Comparison of ENCODE assay signal across 16 cellular contexts in genomic region chr2:9800639-9800974, GRCh38. TPM values are rescaled to one million over a fixed set of nuclear protein-coding genes. Genes with fewer than 3 reads are reported as not detected.
A peak's percentile ranks its signal among the peaks of the same experiment; 100 is the strongest.
DNase-seq lines count a peak whose midpoint lies in the region; ATAC-seq and TF ChIP-seq lines count a peak whose summit lies in the region.
"Had no signal": no experiment of that assay in that cellular context is flagged by ENCODE, and none has a peak within 500 bp of the region (broad histone marks: within the 10 kb centered on the region; RNA-seq: fewer than 3 reads in every experiment).

No MANE protein-coding gene starts in this region.

- peaks cover 42% of the 10 kb centered on the region for H3K4me1 Mint-ChIP-seq in stimulated activated effector memory CD8-positive, alpha-beta T cell treated with anti-CD3 and anti-CD28 coated beads, Interleukin-12 subunit alpha, Interleukin-12 subunit beta, amount 100 ng/mL, for 72 hours
- peaks cover 13 to 17% of the 10 kb centered on the region in 2 donors for H3K4me1 Mint-ChIP-seq in stimulated activated naive B cell treated with anti-CD40 and anti-IgM and Interleukin-4, amounts not matched to agents 10 μg/mL and 1 μg/mL and 100 μg/mL, for 72 hours

- peaks cover 6% of the 10 kb centered on the region for H3K36me3 Mint-ChIP-seq in stimulated activated effector memory CD8-positive, alpha-beta T cell treated with anti-CD3 and anti-CD28 coated beads, Interleukin-12 subunit alpha, Interleukin-12 subunit beta, amount 100 ng/mL, for 72 hours
- no peaks in the 10 kb centered on the region for H3K36me3 Mint-ChIP-seq in stimulated activated naive B cell treated with anti-CD40 and anti-IgM and Interleukin-4, amounts not matched to agents 10 μg/mL and 1 μg/mL and 100 μg/mL, for 72 hours
- H3K36me3 Mint-ChIP-seq: naive B cell, WTC11 had no signal

- peak overlapping the region; percentile 74 for H3K9ac ChIP-seq in adipocyte (ENCODE audit: low read length)

- POLR2A ChIA-PET in GM10248 (lab: Yijun Ruan, JAX), result no interaction called here

- H3K4me1 ChIP-seq in adipocyte (ENCODE audit: control insufficient read depth, insufficient read depth, low read length) (peaks cover 53% of the 10 kb centered on the region), left ventricle myocardium inferior (peaks cover 35% of the 10 kb centered on the region)

- CTCF ChIA-PET in GM10248 (lab: Yijun Ruan, JAX), result interaction anchor here (0.7 to 9.9 kb wide), 27 partner anchors 11 to 1065 kb away, joined by 3 to 126 read pairs (median 5); partner anchors contain the start of gene TAF1B

- no peaks in the 10 kb centered on the region for H3K9me3 Mint-ChIP-seq in stimulated activated effector memory CD8-positive, alpha-beta T cell treated with anti-CD3 and anti-CD28 coated beads, Interleukin-12 subunit alpha, Interleukin-12 subunit beta, amount 100 ng/mL, for 72 hours
- H3K9me3 Mint-ChIP-seq in stimulated activated naive B cell treated with anti-CD40 and anti-IgM and Interleukin-4, amounts not matched to agents 10 μg/mL and 1 μg/mL and 100 μg/mL, for 72 hours, result no peaks in the 10 kb centered on the region
- H3K9me3 Mint-ChIP-seq: stimulated activated naive CD8-positive, alpha-beta T cell treated with anti-CD3 and anti-CD28 coated beads, Interleukin-15, Interleukin-2, amounts not matched to agents 100 ng/mL and 50 ng/mL, for 24 hours; WTC11 had no signal

- peak overlapping the region; percentile 70 for H3K4me3 Mint-ChIP-seq in stimulated activated effector memory CD8-positive, alpha-beta T cell treated with anti-CD3 and anti-CD28 coated beads, Interleukin-12 subunit alpha, Interleukin-12 subunit beta, amount 100 ng/mL, for 72 hours
- H3K4me3 Mint-ChIP-seq in stimulated activated naive B cell treated with anti-CD40 and anti-IgM and Interleukin-4, amounts not matched to agents 10 μg/mL and 1 μg/mL and 100 μg/mL, for 72 hours, result no peak overlapping the region
- H3K4me3 Mint-ChIP-seq: stimulated activated naive CD8-positive, alpha-beta T cell treated with anti-CD3 and anti-CD28 coated beads, Interleukin-15, Interleukin-2, amounts not matched to agents 100 ng/mL and 50 ng/mL, for 24 hours; WTC11 had no signal

- peaks cover 5 to 24% of the 10 kb centered on the region in 2 donors for H3K27me3 Mint-ChIP-seq in stimulated activated naive B cell treated with anti-CD40 and anti-IgM and Interleukin-4, amounts not matched to agents 10 μg/mL and 1 μg/mL and 100 μg/mL, for 72 hours

- no peak for ATAC-seq in stimulated activated effector memory CD8-positive, alpha-beta T cell treated with anti-CD3 and anti-CD28 coated beads, Interleukin-12 subunit alpha, Interleukin-12 subunit beta, amount 100 ng/mL, for 72 hours
- ATAC-seq in stimulated activated naive B cell treated with anti-CD40 and anti-IgM and Interleukin-4, amounts not matched to agents 10 μg/mL and 1 μg/mL and 100 μg/mL, for 72 hours (replicated peaks), result no peak
- ATAC-seq in HG03342 (IDR thresholded peaks at IDR 0.05; ENCODE audit: unreplicated experiment), result no peak
- ATAC-seq: WTC11 had no signal

- DNase-seq in H7 (peak; percentile 53), adipocyte (ENCODE audit: low read depth) (no peak), left ventricle myocardium inferior (no peak), DMS53 treated with DMSO at 0.1 percent for 48 hours (lab: John Stamatoyannopoulos, UW; ENCODE audit: unreplicated experiment) (no peak), GM10248 (ENCODE audit: extremely low spot score) (no peak)
- DNase-seq in stimulated activated effector memory CD8-positive, alpha-beta T cell treated with anti-CD3 and anti-CD28 coated beads, Interleukin-12 subunit alpha, Interleukin-12 subunit beta, amount 100 ng/mL, for 72 hours (ENCODE audit: low spot score in 2 of 2), result no peak
- DNase-seq in stimulated activated naive B cell treated with anti-CD40 and anti-IgM and Interleukin-4, amounts not matched to agents 10 μg/mL and 1 μg/mL and 100 μg/mL, for 72 hours, result no peak
- DNase-seq: activated CD8-positive, alpha-beta memory T cell treated with anti-CD3 and anti-CD28 coated beads, Interleukin-2, amount 50 U/mL, for 48 hours; COR-L47; GOT3; naive B cell; retina had no signal

- H3K27ac ChIP-seq in left ventricle myocardium inferior (replicated peaks), result peak overlapping the region; percentile 47

- TF ChIP-seq CTCF in left ventricle myocardium inferior (IDR thresholded peaks at IDR 0.05; ENCODE audit: borderline replicate concordance) (no peak), GM10248 (IDR thresholded peaks at IDR 0.05; ENCODE audit: control extremely low read depth, extremely low read depth, low read depth, missing control alignments) (no peak)

- H3K27ac Mint-ChIP-seq in stimulated activated effector memory CD8-positive, alpha-beta T cell treated with anti-CD3 and anti-CD28 coated beads, Interleukin-12 subunit alpha, Interleukin-12 subunit beta, amount 100 ng/mL, for 72 hours, result peak overlapping the region; percentile 89
- no peak overlapping the region for H3K27ac Mint-ChIP-seq in stimulated activated naive B cell treated with anti-CD40 and anti-IgM and Interleukin-4, amounts not matched to agents 10 μg/mL and 1 μg/mL and 100 μg/mL, for 72 hours
- H3K27ac Mint-ChIP-seq: stimulated activated naive CD8-positive, alpha-beta T cell treated with anti-CD3 and anti-CD28 coated beads, Interleukin-15, Interleukin-2, amounts not matched to agents 100 ng/mL and 50 ng/mL, for 24 hours; WTC11 had no signal

- H3K36me3 ChIP-seq in H7 (replicated peaks; ENCODE audit: control insufficient read depth, insufficient read depth, low read length), result no peaks in the 10 kb centered on the region
- H3K36me3 ChIP-seq in adipocyte (ENCODE audit: control insufficient read depth, insufficient read depth, low read length, severe bottlenecking), result no peaks in the 10 kb centered on the region
- H3K36me3 ChIP-seq in left ventricle myocardium inferior, result no peaks in the 10 kb centered on the region

- no peaks in the 10 kb centered on the region for H3K9me3 ChIP-seq in adipocyte (ENCODE audit: control insufficient read depth, low read length)
- no peaks in the 10 kb centered on the region for H3K9me3 ChIP-seq in left ventricle myocardium inferior (replicated peaks)

- H3K4me3 ChIP-seq in H7 (ENCODE audit: insufficient read depth, low read depth, low read length) (no peak overlapping the region), adipocyte (ENCODE audit: low read length) (peak overlapping the region; percentile 52), left ventricle myocardium inferior (no peak overlapping the region)
- H3K4me3 ChIP-seq: coronary artery had no signal

- H3K27me3 ChIP-seq in H7 (ENCODE audit: control insufficient read depth, insufficient read depth, low read length) (no peaks in the 10 kb centered on the region; the same call in 1 of the 2 replicates), adipocyte (replicated peaks; ENCODE audit: control insufficient read depth, insufficient read depth, low read length) (no peaks in the 10 kb centered on the region), left ventricle myocardium inferior (ENCODE audit: low read depth) (no peaks in the 10 kb centered on the region)

- intact Hi-C loops in left ventricle myocardium inferior (cut with micrococcal nuclease), result no loop called here

RNA-seq across cellular contexts. Expression of gene TAF1B, which starts 42.7 kb away (rescaled TPM):
- total RNA-seq in H7 (2014; rRNA removed; shearing (Covaris generic)), result 27.9 and 33.2 TPM in 2 replicates
- 4.2 TPM for total RNA-seq in left ventricle myocardium inferior
